Comparison of ENCODE assay signal across 8 cellular contexts in the genomic region with DNA sequence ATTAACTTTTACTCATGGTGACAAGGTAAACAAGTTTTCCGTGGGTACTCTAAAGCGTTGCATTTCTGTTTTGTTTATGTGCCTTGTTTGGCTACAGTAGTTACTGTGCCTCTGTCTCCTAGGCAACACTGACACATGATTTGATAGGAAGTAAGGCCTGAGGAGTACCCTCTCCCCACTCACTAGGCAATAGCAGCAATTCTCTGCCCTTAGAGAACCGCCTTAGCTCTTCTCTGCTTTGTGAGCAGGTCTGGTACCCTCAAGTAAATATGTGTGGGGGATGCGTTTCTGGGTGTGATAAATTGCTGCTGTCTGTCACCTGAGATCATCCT. TPM values are rescaled to one million over a fixed set of nuclear protein-coding genes. Genes with fewer than 3 reads are reported as not detected.
DNase-seq lines count a peak whose midpoint lies in the region; ATAC-seq, FAIRE-seq and TF ChIP-seq lines count a peak whose summit lies in the region.

A gene with protein sequence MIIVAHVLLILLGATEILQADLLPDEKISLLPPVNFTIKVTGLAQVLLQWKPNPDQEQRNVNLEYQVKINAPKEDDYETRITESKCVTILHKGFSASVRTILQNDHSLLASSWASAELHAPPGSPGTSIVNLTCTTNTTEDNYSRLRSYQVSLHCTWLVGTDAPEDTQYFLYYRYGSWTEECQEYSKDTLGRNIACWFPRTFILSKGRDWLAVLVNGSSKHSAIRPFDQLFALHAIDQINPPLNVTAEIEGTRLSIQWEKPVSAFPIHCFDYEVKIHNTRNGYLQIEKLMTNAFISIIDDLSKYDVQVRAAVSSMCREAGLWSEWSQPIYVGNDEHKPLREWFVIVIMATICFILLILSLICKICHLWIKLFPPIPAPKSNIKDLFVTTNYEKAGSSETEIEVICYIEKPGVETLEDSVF (minus strand): TSS at position 76 of the 332 bp plus-strand sequence. CDS start 5,390 bp downstream, outside the sequence.

- H3K4me1 ChIP-seq in lower lobe of right lung, result no peaks in the 10 kb centered on the region

- no peaks in the 10 kb centered on the region for H3K4me1 Mint-ChIP-seq in HFFc6 (ENCODE audit: low read depth)

- no peak within 1 kb of the TSS for H3K4me3 Mint-ChIP-seq in HFFc6

- H3K27me3 ChIP-seq in lower lobe of right lung (ENCODE audit: low read depth), result no peaks in the 10 kb centered on the region

- no peak for TF ChIP-seq CTCF in lower lobe of right lung (IDR thresholded peaks at IDR 0.05)
- TF ChIP-seq CTCF in HFFc6 (IDR thresholded peaks at IDR 0.05), result no peak

- DNase-seq in SK-MEL-5 (ENCODE audit: low read depth, low spot score), result peak; percentile 14
- DNase-seq in lower lobe of right lung, result no peak
- no peak for DNase-seq in NOMO-1 treated with DMSO at 0.1 percent for 48 hours (lab: John Stamatoyannopoulos, UW; ENCODE audit: unreplicated experiment)
- no peak for DNase-seq in middle frontal gyrus (ENCODE audit: extremely low spot score, low spot score)
- no peak for DNase-seq in HFFc6
- DNase-seq in frontal cortex (ENCODE audit: low spot score in 2 of 2), result no peak

- no peaks in the 10 kb centered on the region for H3K36me3 ChIP-seq in lower lobe of right lung

- H3K9me3 Mint-ChIP-seq in HFFc6, result no peaks in the 10 kb centered on the region

- no peaks in the 10 kb centered on the region for H3K9me3 ChIP-seq in lower lobe of right lung

- no peaks in the 10 kb centered on the region for H3K36me3 Mint-ChIP-seq in HFFc6 (ENCODE audit: low read depth)

- in situ Hi-C loops in SK-MEL-5 (cut with HindIII; ENCODE audit: low pct_unique_long_range_greater_than_20kb, low sequenced_read_pairs), result no loop called here

- intact Hi-C loops in lower lobe of right lung (cut with DNase I), result no loop called here

- peaks cover 1% of the 10 kb centered on the region; the same call in 1 of the 2 replicates for H3K27me3 Mint-ChIP-seq in HFFc6 (ENCODE audit: insufficient read depth)

- H3K4me3 ChIP-seq in lower lobe of right lung, result peak within 1 kb of the TSS; percentile 15

- no peak for FAIRE-seq in frontal cortex (lab: Jason Lieb, UNC)

- H3K27ac ChIP-seq in lower lobe of right lung, result peak within 1 kb of the TSS; percentile 37

- ATAC-seq in GM18498 (IDR thresholded peaks at IDR 0.05; ENCODE audit: unreplicated experiment) (peak; percentile 53), HG02852 (IDR thresholded peaks at IDR 0.05; ENCODE audit: unreplicated experiment) (peak; percentile 45), lower lobe of right lung (peak; percentile 84)

- H3K27ac Mint-ChIP-seq in HFFc6, result no peak within 1 kb of the TSS

RNA-seq across cellular contexts. Expression of the gene that starts here (rescaled TPM):
- not detected in 2 replicates for total RNA-seq in SK-MEL-5 (2014; rRNA removed; shearing (Covaris generic))
- 0.05 TPM in 1 of 2 replicates, not detected in the other for polyA plus RNA-seq in SK-MEL-5 (2015; cell fraction: cytosol; rRNA removed)
- not detected in 2 replicates for polyA plus RNA-seq in SK-MEL-5 (2015; cell fraction: nucleus; rRNA removed)
- total RNA-seq in lower lobe of right lung (5.6 TPM), frontal cortex (under 0.01 TPM)
- not detected for total RNA-seq in HFFc6 (2021; fragmentation: NEBNext Ultra II Directional; extraction: Animal tissue kit (Norgen Biotek cat#: 25700))

Comparison
In these comparisons a context has a peak if more than half of its experiments do, and no peak if none do; other contexts are left out.
1. Peak in DNase-seq in SK-MEL-5; RNA of the gene not detected or under 1 TPM.